Comparison of ENCODE assay signal across 25 cellular contexts in genomic region chr2:126778561-126779285, GRCh38.
A peak's percentile ranks its signal among the peaks of the same experiment; 100 is the strongest.
DNase-seq lines count a peak whose midpoint lies in the region; ATAC-seq and TF ChIP-seq lines count a peak whose summit lies in the region.
"Had no signal": no experiment of that assay in that cellular context is flagged by ENCODE, and none has a peak within 500 bp of the region (broad histone marks: within the 10 kb centered on the region; RNA-seq: fewer than 3 reads in every experiment).

No MANE protein-coding gene starts in this region.

- peaks cover 15% of the 10 kb centered on the region for H3K4me1 Mint-ChIP-seq in activated T-cell treated with anti-CD3 and anti-CD28 coated beads, Interleukin-2, amount 50 U/mL, for 24 hours (ENCODE audit: low read depth)
- peaks cover 17% of the 10 kb centered on the region for H3K4me1 Mint-ChIP-seq in activated T-helper 17 cell treated with anti-CD3 and anti-CD28 coated beads, Interleukin-2, amount 50 U/mL, for 72 hours
- peaks cover 4% of the 10 kb centered on the region for H3K4me1 Mint-ChIP-seq in nephron

- no peak overlapping the region for H3K4me3 Mint-ChIP-seq in activated T-cell treated with anti-CD3 and anti-CD28 coated beads, Interleukin-2, amount 50 U/mL, for 24 hours
- H3K4me3 Mint-ChIP-seq in activated T-helper 17 cell treated with anti-CD3 and anti-CD28 coated beads, Interleukin-2, amount 50 U/mL, for 72 hours, result peak overlapping the region; percentile 95
- peak overlapping the region; percentile 58 to 74 (median 60) for H3K4me3 Mint-ChIP-seq in nephron
- H3K4me3 Mint-ChIP-seq: activated B cell treated with CpG ODN at 0.5 μM for 24 hours; activated naive CD8-positive, alpha-beta T cell treated with anti-CD3 and anti-CD28 coated beads, Interleukin-2, amount 50 U/mL, for 24 hours had no signal

- H3K9me3 Mint-ChIP-seq in activated T-cell treated with anti-CD3 and anti-CD28 coated beads, Interleukin-2, amount 50 U/mL, for 24 hours, result no peaks in the 10 kb centered on the region
- H3K9me3 Mint-ChIP-seq in activated T-helper 17 cell treated with anti-CD3 and anti-CD28 coated beads, Interleukin-2, amount 50 U/mL, for 72 hours, result no peaks in the 10 kb centered on the region
- no peaks in the 10 kb centered on the region for H3K9me3 Mint-ChIP-seq in nephron
- H3K9me3 Mint-ChIP-seq: activated B cell treated with CpG ODN at 0.5 μM for 24 hours; activated CD4-positive, alpha-beta memory T cell treated with anti-CD3 and anti-CD28 coated beads for 36 hours; activated naive CD8-positive, alpha-beta T cell treated with anti-CD3 and anti-CD28 coated beads, Interleukin-2, amount 50 U/mL, for 24 hours; immature natural killer cell had no signal

- H3K4me1 ChIP-seq in upper lobe of right lung, result peaks cover 5% of the 10 kb centered on the region

- TF ChIP-seq CTCF in nephron (IDR thresholded peaks at IDR 0.05; ENCODE audit: unreplicated experiment in 3 of 3), result no peak
- TF ChIP-seq CTCF in upper lobe of right lung (IDR thresholded peaks at IDR 0.05), result no peak

- H3K36me3 ChIP-seq in upper lobe of right lung, result no peaks in the 10 kb centered on the region
- H3K36me3 ChIP-seq: esophagus muscularis mucosa had no signal

- H3K36me3 Mint-ChIP-seq in activated T-cell treated with anti-CD3 and anti-CD28 coated beads, Interleukin-2, amount 50 U/mL, for 24 hours (ENCODE audit: low read depth), result no peaks in the 10 kb centered on the region
- no peaks in the 10 kb centered on the region for H3K36me3 Mint-ChIP-seq in activated T-helper 17 cell treated with anti-CD3 and anti-CD28 coated beads, Interleukin-2, amount 50 U/mL, for 72 hours (ENCODE audit: low read depth)
- H3K36me3 Mint-ChIP-seq in nephron (ENCODE audit: low read depth), result no peaks in the 10 kb centered on the region
- H3K36me3 Mint-ChIP-seq: activated CD4-positive, alpha-beta memory T cell treated with anti-CD3 and anti-CD28 coated beads for 36 hours; immature natural killer cell had no signal

- no peak for ATAC-seq in activated T-helper 17 cell treated with anti-CD3 and anti-CD28 coated beads, Interleukin-2, amount 50 U/mL, for 72 hours (replicated peaks)
- ATAC-seq in upper lobe of right lung (no peak), HG03354 (IDR thresholded peaks at IDR 0.05; ENCODE audit: poor library complexity, severe bottlenecking, unreplicated experiment) (no peak)
- ATAC-seq: activated naive CD8-positive, alpha-beta T cell treated with anti-CD3 and anti-CD28 coated beads, Interleukin-2, amount 50 U/mL, for 24 hours; Right ventricle myocardium inferior had no signal

- H3K27ac Mint-ChIP-seq in activated T-cell treated with anti-CD3 and anti-CD28 coated beads, Interleukin-2, amount 50 U/mL, for 24 hours, result no peak overlapping the region
- H3K27ac Mint-ChIP-seq in activated T-helper 17 cell treated with anti-CD3 and anti-CD28 coated beads, Interleukin-2, amount 50 U/mL, for 72 hours, result peak overlapping the region; percentile 29
- peak overlapping the region in 1 of 3 experiments; percentile 55 for H3K27ac Mint-ChIP-seq in nephron
- H3K27ac Mint-ChIP-seq: activated B cell treated with CpG ODN at 0.5 μM for 24 hours; activated CD4-positive, alpha-beta memory T cell treated with anti-CD3 and anti-CD28 coated beads for 36 hours; activated naive CD8-positive, alpha-beta T cell treated with anti-CD3 and anti-CD28 coated beads, Interleukin-2, amount 50 U/mL, for 24 hours; immature natural killer cell had no signal

- no peak overlapping the region for H3K4me3 ChIP-seq in upper lobe of right lung
- H3K4me3 ChIP-seq: esophagus muscularis mucosa, hepatocyte had no signal

- intact Hi-C loops in upper lobe of right lung (cut with DNase I), result loop anchor here (10.0 kb wide), 1 partner anchor 1034 kb away; no protein-coding TSS in a partner anchor

- peaks cover 9% of the 10 kb centered on the region for H3K27me3 Mint-ChIP-seq in activated T-cell treated with anti-CD3 and anti-CD28 coated beads, Interleukin-2, amount 50 U/mL, for 24 hours
- peaks cover 7% of the 10 kb centered on the region for H3K27me3 Mint-ChIP-seq in activated T-helper 17 cell treated with anti-CD3 and anti-CD28 coated beads, Interleukin-2, amount 50 U/mL, for 72 hours
- H3K27me3 Mint-ChIP-seq in nephron (ENCODE audit: low read depth), result peaks cover 51% of the 10 kb centered on the region

- peak; percentile 3 for DNase-seq in activated T-cell treated with anti-CD3 and anti-CD28 coated beads, Interleukin-2, amount 50 U/mL, for 1 hour
- DNase-seq in activated T-cell treated with anti-CD3 and anti-CD28 coated beads, Interleukin-2, amount 50 U/mL, for 24 hours, result no peak
- DNase-seq in upper lobe of right lung, result peak; percentile 43
- no peak for DNase-seq in kidney tubule cell (ENCODE audit: low spot score)
- DNase-seq: ACHN; activated B cell treated with CpG ODN at 0.5 μM for 24 hours; activated CD4-positive, alpha-beta memory T cell treated with anti-CD3 and anti-CD28 coated beads for 36 hours; activated CD8-positive, alpha-beta memory T cell treated with anti-CD3 and anti-CD28 coated beads, Interleukin-2, amount 50 U/mL, for 48 hours; activated gamma-delta T cell; activated naive CD8-positive, alpha-beta T cell treated with anti-CD3 and anti-CD28 coated beads, Interleukin-2, amount 50 U/mL, for 24 hours; C1 segment of cervical spinal cord; effector CD4-positive, alpha-beta T cell; EL; immature natural killer cell; Kasumi-1; MV-4-11; NCI-H1694; stimulated activated CD4-positive, alpha-beta T cell treated with anti-CD3 and anti-CD28 coated beads, Interleukin-1b, Interleukin-23, amount 100 ng/mL, for 48 hours had no signal

- H3K27ac ChIP-seq in upper lobe of right lung, result no peak overlapping the region
- H3K27ac ChIP-seq: esophagus muscularis mucosa, hepatocyte, HL-60 had no signal

- H3K27me3 ChIP-seq in upper lobe of right lung, result no peaks in the 10 kb centered on the region

- H3K9me3 ChIP-seq in upper lobe of right lung, result no peaks in the 10 kb centered on the region
- H3K9me3 ChIP-seq: esophagus muscularis mucosa had no signal

Comparison
In these comparisons a context has a peak if more than half of its experiments do, and no peak if none do; other contexts are left out.
1. DNase-seq: peak in activated T-cell treated with anti-CD3 and anti-CD28 coated beads, Interleukin-2, amount 50 U/mL, for 1 hour (single experiment) and upper lobe of right lung (single experiment); none in activated T-cell treated with anti-CD3 and anti-CD28 coated beads, Interleukin-2, amount 50 U/mL, for 24 hours (single experiment) and kidney tubule cell (single experiment).